In genomic region chr11:78659326-78660319, GRCh38 we compare ENCODE assay signal across 21 cellular contexts.
DNase-seq lines count a peak whose midpoint lies in the region; FAIRE-seq and TF ChIP-seq lines count a peak whose summit lies in the region.
"Had no signal": no experiment of that assay in that cellular context is flagged by ENCODE, and none has a peak within 500 bp of the region (broad histone marks: within the 10 kb centered on the region; RNA-seq: fewer than 3 reads in every experiment).

No MANE protein-coding gene starts in this region.

- WGBS in esophagus squamous epithelium, 2 donors: 39 to 53% methylated on average over 10 of the region's 11 CpGs
- 42 to 64% (median 53%) methylated on average over 11 of the region's 11 CpGs for WGBS in small intestine, 3 donors
- 86 to 100% methylated on average over 2 to 11 of the region's 11 CpGs for WGBS in transverse colon (ENCODE audit: low coverage in 1 of 2), 2 donors

- H3K36me3 ChIP-seq in esophagus squamous epithelium (peaks cover 0 to 14% (median 0%) of the 10 kb centered on the region in 3 donors), small intestine (ENCODE audit: control insufficient read depth in 2 of 2, insufficient read depth in 2 of 2, low read length in 2 of 2) (no peaks in the 10 kb centered on the region), transverse colon (no peaks in the 10 kb centered on the region)
- H3K36me3 ChIP-seq: brain microvascular endothelial cell, heart right ventricle, neutrophil, thoracic aorta had no signal

- no peak for TF ChIP-seq EP300 in transverse colon (IDR thresholded peaks at IDR 0.05; ENCODE audit: low read depth)

- H3K9me3 ChIP-seq in esophagus squamous epithelium (no peaks in the 10 kb centered on the region), small intestine (ENCODE audit: control insufficient read depth, low read depth) (no peaks in the 10 kb centered on the region), transverse colon (no peaks in the 10 kb centered on the region)
- H3K9me3 ChIP-seq: BLaER1, heart right ventricle, neutrophil, thoracic aorta had no signal

- TF ChIP-seq POLR2A in esophagus squamous epithelium (IDR thresholded peaks at IDR 0.05): no peak
- TF ChIP-seq POLR2A in transverse colon (IDR thresholded peaks at IDR 0.05): no peak

- DNase-seq in NCI-H1417 (lab: John Stamatoyannopoulos, UW): peak in 2 of 3 experiments; percentile 51 to 79
- DNase-seq in NCI-H1417 treated with DMSO at 0.1 percent for 48 hours (lab: John Stamatoyannopoulos, UW): no peak
- DNase-seq in NCI-H510A treated with DMSO at 0.1 percent for 48 hours (lab: John Stamatoyannopoulos, UW): peak; percentile 56
- no peak for DNase-seq in esophagus squamous epithelium (lab: John Stamatoyannopoulos, UW)
- peak; percentile 6 for DNase-seq in small intestine
- no peak for DNase-seq in MV-4-11 (lab: John Stamatoyannopoulos, UW)
- no peak for DNase-seq in NCI-H526 treated with DMSO at 0.1 percent for 48 hours (lab: John Stamatoyannopoulos, UW)
- no peak for DNase-seq in transverse colon
- DNase-seq: activated naive CD4-positive, alpha-beta T cell treated with Interleukin-2 at 50 U/mL for 16 hours; brain microvascular endothelial cell; heart right ventricle; kidney; midbrain; NCI-H2081 treated with DMSO at 0.1 percent for 48 hours; SHP77 treated with DMSO at 0.1 percent for 48 hours; stimulated activated CD4-positive, alpha-beta T cell treated with anti-CD3 and anti-CD28 coated beads, Interleukin-4, amount 100 ng/mL, for 4 hours had no signal

- H3K4me1 ChIP-seq in esophagus squamous epithelium (peaks cover 4 to 27% (median 11%) of the 10 kb centered on the region in 3 donors), small intestine (ENCODE audit: control insufficient read depth in 2 of 2, insufficient read depth in 1 of 2, low read depth in 1 of 2, low read length in 1 of 2) (no peaks in the 10 kb centered on the region), transverse colon (no peaks in the 10 kb centered on the region)
- H3K4me1 ChIP-seq: BLaER1, heart right ventricle had no signal

- H3K27ac ChIP-seq in esophagus squamous epithelium (peak overlapping the region in 3 of 4 donors; percentile 11 to 30 (median 20)), small intestine (ENCODE audit: low read depth in 1 of 2, low read length in 1 of 2) (no peak overlapping the region), transverse colon (no peak overlapping the region)
- H3K27ac ChIP-seq: 22Rv1, BLaER1, brain microvascular endothelial cell, dorsolateral prefrontal cortex, heart right ventricle, neutrophil, thoracic aorta had no signal

- no peak for FAIRE-seq in small intestine (lab: Jason Lieb, UNC)
- FAIRE-seq: kidney had no signal

- H3K4me3 ChIP-seq in esophagus squamous epithelium (no peak overlapping the region), small intestine (ENCODE audit: low read depth in 1 of 2, low read length in 2 of 2) (no peak overlapping the region), transverse colon (no peak overlapping the region)
- H3K4me3 ChIP-seq: BLaER1, dorsolateral prefrontal cortex, heart right ventricle, thoracic aorta had no signal

- TF ChIP-seq CTCF in esophagus squamous epithelium (IDR thresholded peaks at IDR 0.05): no peak
- no peak for TF ChIP-seq CTCF in transverse colon (IDR thresholded peaks at IDR 0.05)

- H3K27me3 ChIP-seq in esophagus squamous epithelium (no peaks in the 10 kb centered on the region), small intestine (ENCODE audit: control insufficient read depth in 2 of 2, insufficient read depth in 2 of 2, low read length in 2 of 2) (no peaks in the 10 kb centered on the region), transverse colon (no peaks in the 10 kb centered on the region)
- H3K27me3 ChIP-seq: BLaER1, brain microvascular endothelial cell, dorsolateral prefrontal cortex, heart right ventricle, neutrophil had no signal

- in situ Hi-C loops in transverse colon (cut with MboI; ENCODE audit: low pct_ligation_motif_present in 1 of 4, low pct_unique_long_range_greater_than_20kb in 1 of 4, low sequenced_read_pairs in 3 of 4): loop anchor here (10.0 to 25.0 kb wide), 4 partner anchors 55 to 428 kb away; no protein-coding TSS in a partner anchor

- intact Hi-C loops in esophagus squamous epithelium (cut with DNase I): no loop called here
- intact Hi-C loops in transverse colon (cut with DNase I; ENCODE audit: low total_unique reads): loop anchor here (10.0 kb wide), 1 partner anchor 1085 kb away; no protein-coding TSS in a partner anchor

Comparison
In these comparisons a context has a peak if more than half of its experiments do, and no peak if none do; other contexts are left out.
1. DNase-seq: peak in NCI-H1417 (2 of 3), NCI-H510A treated with DMSO at 0.1 percent for 48 hours (single experiment) and small intestine (single experiment); none in NCI-H1417 treated with DMSO at 0.1 percent for 48 hours (single experiment), esophagus squamous epithelium (single experiment), MV-4-11 (single experiment), NCI-H526 treated with DMSO at 0.1 percent for 48 hours (single experiment) and transverse colon (single experiment).
2. H3K27ac ChIP-seq: peak in esophagus squamous epithelium (3 of 4); none in small intestine (0 of 2) and transverse colon (0 of 4).